Comparison of ENCODE assay signal across 10 cellular contexts in the genomic region with DNA sequence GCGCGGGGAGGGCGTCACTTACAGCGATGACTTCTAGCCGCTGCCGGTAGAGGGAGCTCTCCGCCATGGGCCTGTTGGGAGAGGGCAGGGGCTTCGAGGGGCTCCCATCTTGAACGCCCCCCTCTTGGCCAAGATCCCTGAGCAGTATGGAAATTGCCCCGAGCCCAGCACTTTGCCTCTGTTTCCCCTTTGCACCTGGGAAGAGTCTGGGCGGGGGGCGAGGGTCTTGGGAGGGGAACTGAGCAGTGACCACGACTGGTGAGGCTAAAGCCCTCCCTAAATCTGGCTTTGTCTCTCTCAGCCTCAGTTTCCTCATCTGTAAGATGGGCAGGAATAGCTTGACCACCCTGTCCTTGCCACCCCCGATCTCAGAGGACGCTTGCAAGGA. TPM values are rescaled to one million over a fixed set of nuclear protein-coding genes. Genes with fewer than 3 reads are reported as not detected.
DNase-seq lines count a peak whose midpoint lies in the region; ATAC-seq, FAIRE-seq and TF ChIP-seq lines count a peak whose summit lies in the region.
"Had no signal": no experiment of that assay in that cellular context is flagged by ENCODE, and none has a peak within 500 bp of the region (broad histone marks: within the 10 kb centered on the region; RNA-seq: fewer than 3 reads in every experiment).

No MANE protein-coding gene starts in this region.

- H3K9me3 Mint-ChIP-seq in activated CD4-positive, alpha-beta T cell treated with anti-CD3 and anti-CD28 coated beads for 36 hours (ENCODE audit: low read depth) = no peaks in the 10 kb centered on the region

- TF ChIP-seq RAD21 in H1 (IDR thresholded peaks at IDR 0.05 in 1 of 2, conservative IDR thresholded peaks at IDR 0.05 in 1 of 2; ENCODE audit: low read depth in 2 of 2, low read length in 2 of 2) = peak; percentile 50 to 52; a peak in 3 of 4 replicates

- H3K9me3 ChIP-seq in H1 (ENCODE audit: insufficient read depth in 2 of 2, low read depth in 1 of 2, low read length in 1 of 2) = no peaks in the 10 kb centered on the region

- no peaks in the 10 kb centered on the region for H3K79me1 ChIP-seq in H1 (ENCODE audit: low read depth, low read length)

- no peak overlapping the region for H2AFZ ChIP-seq in H1 (ENCODE audit: low read length)

- H3K27me3 Mint-ChIP-seq in activated CD4-positive, alpha-beta T cell treated with anti-CD3 and anti-CD28 coated beads for 36 hours = peaks cover 31% of the 10 kb centered on the region

- FAIRE-seq in H1 (lab: Jason Lieb, UNC) = no peak

- H3K4me2 ChIP-seq in H1 (ENCODE audit: insufficient read depth in 1 of 2, low read depth in 2 of 2, low read length in 2 of 2) = peak overlapping the region; percentile 61 to 77; a peak in 2 of 4 replicates

- CTCF ChIA-PET in activated CD4-positive, alpha-beta T cell treated with anti-CD3 and anti-CD28 coated beads for 36 hours (lab: Charles Lee) = interaction anchor here (0.5 to 4.8 kb wide), 25 partner anchors 8 to 878 kb away, joined by 3 to 49 read pairs (median 4); partner anchors contain the start of genes ASF1B, IL27RA and MISP3
- CTCF ChIA-PET in H1 (lab: Charles Lee; ENCODE audit: partially characterized antibody) = interaction anchor here (0.6 to 7.3 kb wide), 45 partner anchors 11 to 616 kb away, joined by 3 to 103 read pairs (median 4); partner anchors contain the start of genes ASF1B, C19orf67, IL27RA and MISP3

- POLR2A ChIA-PET in activated CD4-positive, alpha-beta T cell treated with anti-CD3 and anti-CD28 coated beads for 36 hours (lab: Charles Lee) = interaction anchor here (0.7 to 1.0 kb wide), 2 partner anchors 10 to 171 kb away, joined by 3 read pairs; no protein-coding TSS in a partner anchor
- POLR2A ChIA-PET in H1 (lab: Charles Lee; ENCODE audit: partially characterized antibody) = interaction anchor here (0.9 kb wide), 2 partner anchors 27 to 96 kb away, joined by 3 to 4 read pairs; partner anchors contain the start of gene IL27RA

- H3K4me1 Mint-ChIP-seq in activated CD4-positive, alpha-beta T cell treated with anti-CD3 and anti-CD28 coated beads for 36 hours = peaks cover 16% of the 10 kb centered on the region

- H4K8ac ChIP-seq in H1 (ENCODE audit: extremely low read depth, insufficient read depth, low read length) = no peak overlapping the region

- peak; percentile 59 for ATAC-seq in activated CD4-positive, alpha-beta T cell treated with anti-CD3 and anti-CD28 coated beads for 36 hours
- no peak for ATAC-seq in HG03175 (IDR thresholded peaks at IDR 0.05; ENCODE audit: unreplicated experiment)
- ATAC-seq in HG02870 (IDR thresholded peaks at IDR 0.05; ENCODE audit: unreplicated experiment) = no peak

- H4K5ac ChIP-seq in H1 (ENCODE audit: insufficient read length, low read depth, low read length) = no peak overlapping the region

- no peak overlapping the region for H3K23ac ChIP-seq in H1 (ENCODE audit: insufficient read length)

- peaks cover 0 to 10% (median 3%) of the 10 kb centered on the region in 4 experiments; a peak in 4 of 7 replicates for H3K4me1 ChIP-seq in H1 (replicated peaks in 1 of 4; ENCODE audit: control insufficient read depth in 3 of 4, insufficient read depth in 4 of 4, low read length in 3 of 4)

- H2BK5ac ChIP-seq in H1 (ENCODE audit: low read depth, low read length) = no peak overlapping the region

- TF ChIP-seq CTCF in GM20000 (IDR thresholded peaks at IDR 0.05; ENCODE audit: extremely low read depth, missing control alignments) = peak; percentile 73
- TF ChIP-seq CTCF in H1 (IDR thresholded peaks at IDR 0.05; ENCODE audit: control extremely low read depth in 1 of 3, insufficient read depth in 1 of 3, low read depth in 1 of 3, low read length in 3 of 3) = peak; percentile 74 to 96 (median 83)

- no peak overlapping the region for H2BK12ac ChIP-seq in H1 (ENCODE audit: low read depth, low read length)

- H3K27me3 ChIP-seq in H1 (replicated peaks in 1 of 4; ENCODE audit: control insufficient read depth in 3 of 4, extremely low read depth in 1 of 4, insufficient read depth in 3 of 4, low read length in 3 of 4) = peaks cover 5 to 19% (median 14%) of the 10 kb centered on the region in 4 experiments

- no peaks in the 10 kb centered on the region for H3K36me3 Mint-ChIP-seq in activated CD4-positive, alpha-beta T cell treated with anti-CD3 and anti-CD28 coated beads for 36 hours (ENCODE audit: low read depth)

- H4K20me1 ChIP-seq in H1 (replicated peaks in 1 of 2; ENCODE audit: control insufficient read depth in 1 of 2, insufficient read depth in 2 of 2, low read length in 2 of 2) = peaks cover 0 to 2% of the 10 kb centered on the region in 2 experiments

- no peak overlapping the region for H2BK15ac ChIP-seq in H1 (ENCODE audit: low read length)

- no peak overlapping the region for H3K4ac ChIP-seq in H1 (replicated peaks; ENCODE audit: insufficient read length, low read depth, low read length)

- intact Hi-C loops in activated CD4-positive, alpha-beta T cell treated with anti-CD3 and anti-CD28 coated beads for 36 hours (cut with DNase I, micrococcal nuclease) = loop anchor here in 1 of 2 experiments (5.0 kb wide), 1 partner anchor 177 kb away; no protein-coding TSS in a partner anchor

- no peak overlapping the region for H3K14ac ChIP-seq in H1 (ENCODE audit: insufficient read length)

- no peak overlapping the region for H3K27ac ChIP-seq in H1 (ENCODE audit: low read depth, low read length)

- no peak overlapping the region for H3K18ac ChIP-seq in H1 (ENCODE audit: extremely low read depth, low read length)

- H3K9ac ChIP-seq in H1 (replicated peaks in 1 of 4; ENCODE audit: extremely low read depth in 1 of 4, low read depth in 3 of 4, low read length in 3 of 4) = no peak overlapping the region

- no peaks in the 10 kb centered on the region for H3K36me3 ChIP-seq in H1 (ENCODE audit: control insufficient read depth in 2 of 4, insufficient read depth in 4 of 4, low read length in 3 of 4)

- peaks cover 12% of the 10 kb centered on the region; the same call in 1 of the 2 replicates for H3K23me2 ChIP-seq in H1 (ENCODE audit: low read depth, low read length)

- H3K27ac Mint-ChIP-seq in activated CD4-positive, alpha-beta T cell treated with anti-CD3 and anti-CD28 coated beads for 36 hours = no peak overlapping the region

- no peak overlapping the region for H2BK20ac ChIP-seq in H1 (ENCODE audit: low read length)

- no peak overlapping the region for H3K4me3 ChIP-seq in H1 (ENCODE audit: extremely low read depth in 1 of 4, insufficient read depth in 2 of 4, low read depth in 3 of 4, low read length in 4 of 4)

- TF ChIP-seq POLR2A in H1 (IDR thresholded peaks at IDR 0.05; ENCODE audit: control extremely low read depth in 1 of 2, low read depth in 2 of 2, low read length in 2 of 2) = no peak

- H3K79me2 ChIP-seq in H1 (ENCODE audit: control insufficient read depth in 1 of 2, insufficient read depth in 2 of 2, low read length in 2 of 2) = no peaks in the 10 kb centered on the region

- 16% methylated on average over 15 of the region's 15 CpGs; no CpG with 5 or more reads in 1 of the 2 experiments for WGBS in H1 (ENCODE audit: extremely low coverage in 1 of 2, insufficient coverage in 1 of 2, insufficient read length in 1 of 2, insufficient replicate concordance in 2 of 2, low coverage in 1 of 2, low lambda C conversion rate in 2 of 2, missing lambda C conversion rate in 1 of 2), 2 experiments

- no peak overlapping the region for H2BK120ac ChIP-seq in H1 (replicated peaks; ENCODE audit: low read depth, low read length)

- no peak overlapping the region for H3K56ac ChIP-seq in H1 (replicated peaks; ENCODE audit: insufficient read length, low read depth, low read length)

- peak; percentile 86 for DNase-seq in GM20000 (ENCODE audit: low spot score)
- DNase-seq in activated CD4-positive, alpha-beta T cell treated with anti-CD3 and anti-CD28 coated beads for 36 hours = peak; percentile 77
- peak in 1 of 2 experiments; percentile 93 for DNase-seq in H1 (ENCODE audit: low read depth in 1 of 2, low spot score in 2 of 2)
- peak; percentile 51 for DNase-seq in stimulated activated CD4-positive, alpha-beta T cell treated with anti-CD3 and anti-CD28 coated beads, Interleukin-12 subunit alpha, Interleukin-12 subunit beta, amount 100 ng/mL, for 4 hours
- no peak for DNase-seq in DMS79 treated with DMSO at 0.1 percent for 48 hours (lab: John Stamatoyannopoulos, UW)
- no peak for DNase-seq in inferior parietal cortex (ENCODE audit: extremely low spot score)

- H2AK5ac ChIP-seq in H1 (ENCODE audit: low read depth, low read length) = no peak overlapping the region

- no peak for TF ChIP-seq EP300 in H1 (IDR thresholded peaks at IDR 0.05; ENCODE audit: borderline replicate concordance in 1 of 2, low read depth in 2 of 2, low read length in 2 of 2)

- no peak overlapping the region for H4K91ac ChIP-seq in H1 (replicated peaks; ENCODE audit: insufficient read length, low read length)

- peak overlapping the region; percentile 50 for H3K4me3 Mint-ChIP-seq in activated CD4-positive, alpha-beta T cell treated with anti-CD3 and anti-CD28 coated beads for 36 hours

RNA-seq across cellular contexts. Expression of gene PALM3, which starts 2.8 kb away (rescaled TPM):
- under 1 TPM in 1 of 2 experiments, not detected in 1; 0.16 TPM for total RNA-seq in activated CD4-positive, alpha-beta T cell treated with anti-CD3 and anti-CD28 coated beads for 36 hours
- 31.3 and 33.1 TPM in 2 replicates for total RNA-seq in H1 (2021; fragmentation: NEBNext Ultra II Directional; extraction: Animal tissue kit (Norgen Biotek cat#: 25700))
- 5.8 and 12.1 TPM in 2 replicates for polyA plus RNA-seq in H1 (2011; rRNA removed)
- 21.0 TPM for polyA plus RNA-seq in H1 (2011; cell fraction: cytosol; rRNA removed)
- polyA plus RNA-seq in H1 (2011; cell fraction: nucleus; rRNA removed) = 11.7 TPM
- 26.0 to 38.6 TPM (median 32.7 TPM) in 4 replicates for polyA plus RNA-seq in H1 (2012, experiment 1 of 2)
- 10.6 TPM for polyA plus RNA-seq in H1 (2012, experiment 2 of 2)
- 18.2 TPM for polyA plus RNA-seq in H1 (2013, experiment 1 of 2)
- polyA plus RNA-seq in H1 (2013, experiment 2 of 2) = 18.3 TPM
- polyA minus RNA-seq in H1 (2011; rRNA and poly(A)+ RNA removed) = 3.2 and 3.3 TPM in 2 replicates
- 6.1 TPM for polyA minus RNA-seq in H1 (2011; cell fraction: cytosol; rRNA and poly(A)+ RNA removed)
- polyA minus RNA-seq in H1 (2011; cell fraction: nucleus; rRNA and poly(A)+ RNA removed) = 4.0 TPM

RNA-seq across cellular contexts. Expression of gene MISP3, which starts 13.5 kb away (rescaled TPM):
- total RNA-seq in activated CD4-positive, alpha-beta T cell treated with anti-CD3 and anti-CD28 coated beads for 36 hours = 1 to 10 TPM; 1.1 to 1.6 TPM
- total RNA-seq in H1 (2021; fragmentation: NEBNext Ultra II Directional; extraction: Animal tissue kit (Norgen Biotek cat#: 25700)) = 0.92 and 1.4 TPM in 2 replicates
- polyA plus RNA-seq in H1 (2011; rRNA removed) = 0.74 and 0.96 TPM in 2 replicates
- 1.3 TPM for polyA plus RNA-seq in H1 (2011; cell fraction: cytosol; rRNA removed)
- 2.1 TPM for polyA plus RNA-seq in H1 (2011; cell fraction: nucleus; rRNA removed)
- 1.2 to 2.2 TPM (median 1.6 TPM) in 4 replicates for polyA plus RNA-seq in H1 (2012, experiment 1 of 2)
- polyA plus RNA-seq in H1 (2012, experiment 2 of 2) = 0.89 TPM
- polyA plus RNA-seq in H1 (2013, experiment 1 of 2) = 1.3 TPM
- polyA plus RNA-seq in H1 (2013, experiment 2 of 2) = 1.2 TPM
- polyA minus RNA-seq in H1 (2011; rRNA and poly(A)+ RNA removed) = 0.10 and 0.16 TPM in 2 replicates
- not detected for polyA minus RNA-seq in H1 (2011; cell fraction: cytosol; rRNA and poly(A)+ RNA removed)
- polyA minus RNA-seq in H1 (2011; cell fraction: nucleus; rRNA and poly(A)+ RNA removed) = 0.80 TPM

RNA-seq across cellular contexts. Expression of gene C19orf67, which starts 26.5 kb away (rescaled TPM):
- under 1 TPM; 0.21 to 0.39 TPM for total RNA-seq in activated CD4-positive, alpha-beta T cell treated with anti-CD3 and anti-CD28 coated beads for 36 hours
- 0.52 TPM in 1 of 2 replicates, not detected in the other for total RNA-seq in H1 (2021; fragmentation: NEBNext Ultra II Directional; extraction: Animal tissue kit (Norgen Biotek cat#: 25700))
- 0.12 and 0.25 TPM in 2 replicates for polyA plus RNA-seq in H1 (2011; rRNA removed)
- polyA plus RNA-seq in H1 (2011; cell fraction: cytosol; rRNA removed) = 0.23 TPM
- polyA plus RNA-seq in H1 (2011; cell fraction: nucleus; rRNA removed) = 0.37 TPM
- polyA plus RNA-seq in H1 (2012, experiment 1 of 2) = not detected in 4 replicates
- 0.46 TPM for polyA plus RNA-seq in H1 (2012, experiment 2 of 2)
- 0.04 TPM for polyA plus RNA-seq in H1 (2013, experiment 1 of 2)
- polyA plus RNA-seq in H1 (2013, experiment 2 of 2) = 0.11 TPM
- 0.19 and 0.37 TPM in 2 replicates for polyA minus RNA-seq in H1 (2011; rRNA and poly(A)+ RNA removed)
- polyA minus RNA-seq in H1 (2011; cell fraction: cytosol; rRNA and poly(A)+ RNA removed) = not detected
- not detected for polyA minus RNA-seq in H1 (2011; cell fraction: nucleus; rRNA and poly(A)+ RNA removed)
- total RNA-seq: mononuclear cell, RPMI7951 had no signal

RNA-seq across cellular contexts. Expression of gene IL27RA, which starts 27.5 kb away (rescaled TPM):
- 10 to 100 TPM; 49.8 to 52.0 TPM for total RNA-seq in activated CD4-positive, alpha-beta T cell treated with anti-CD3 and anti-CD28 coated beads for 36 hours
- total RNA-seq in H1 (2021; fragmentation: NEBNext Ultra II Directional; extraction: Animal tissue kit (Norgen Biotek cat#: 25700)) = 14.7 and 15.1 TPM in 2 replicates
- 9.9 and 10.8 TPM in 2 replicates for polyA plus RNA-seq in H1 (2011; rRNA removed)
- polyA plus RNA-seq in H1 (2011; cell fraction: cytosol; rRNA removed) = 10.1 TPM
- polyA plus RNA-seq in H1 (2011; cell fraction: nucleus; rRNA removed) = 10.7 TPM
- polyA plus RNA-seq in H1 (2012, experiment 1 of 2) = 10.1 to 14.2 TPM (median 12.6 TPM) in 4 replicates
- 12.9 TPM for polyA plus RNA-seq in H1 (2012, experiment 2 of 2)
- 24.7 TPM for polyA plus RNA-seq in H1 (2013, experiment 1 of 2)
- polyA plus RNA-seq in H1 (2013, experiment 2 of 2) = 24.8 TPM
- 5.9 TPM in 2 replicates for polyA minus RNA-seq in H1 (2011; rRNA and poly(A)+ RNA removed)
- 8.6 TPM for polyA minus RNA-seq in H1 (2011; cell fraction: cytosol; rRNA and poly(A)+ RNA removed)
- polyA minus RNA-seq in H1 (2011; cell fraction: nucleus; rRNA and poly(A)+ RNA removed) = 3.5 TPM

RNA-seq across cellular contexts. Expression of gene RLN3, which starts 31.1 kb away (rescaled TPM):
- total RNA-seq in activated CD4-positive, alpha-beta T cell treated with anti-CD3 and anti-CD28 coated beads for 36 hours = not detected
- not detected in 2 replicates for total RNA-seq in H1 (2021; fragmentation: NEBNext Ultra II Directional; extraction: Animal tissue kit (Norgen Biotek cat#: 25700))
- polyA plus RNA-seq in H1 (2011; rRNA removed) = not detected in 2 replicates
- not detected for polyA plus RNA-seq in H1 (2011; cell fraction: cytosol; rRNA removed)
- not detected for polyA plus RNA-seq in H1 (2011; cell fraction: nucleus; rRNA removed)
- not detected in 4 replicates for polyA plus RNA-seq in H1 (2012, experiment 1 of 2)
- polyA plus RNA-seq in H1 (2012, experiment 2 of 2) = not detected
- not detected for polyA plus RNA-seq in H1 (2013, experiment 1 of 2)
- polyA plus RNA-seq in H1 (2013, experiment 2 of 2) = not detected
- polyA minus RNA-seq in H1 (2011; rRNA and poly(A)+ RNA removed) = not detected in 2 replicates
- not detected for polyA minus RNA-seq in H1 (2011; cell fraction: cytosol; rRNA and poly(A)+ RNA removed)
- polyA minus RNA-seq in H1 (2011; cell fraction: nucleus; rRNA and poly(A)+ RNA removed) = not detected
- total RNA-seq: mononuclear cell, RPMI7951 had no signal

Comparison
In these comparisons a context has a peak if more than half of its experiments do, and no peak if none do; other contexts are left out.
1. DNase-seq: peak in GM20000 (single experiment), activated CD4-positive, alpha-beta T cell treated with anti-CD3 and anti-CD28 coated beads for 36 hours (single experiment) and stimulated activated CD4-positive, alpha-beta T cell treated with anti-CD3 and anti-CD28 coated beads, Interleukin-12 subunit alpha, Interleukin-12 subunit beta, amount 100 ng/mL, for 4 hours (single experiment); none in DMS79 treated with DMSO at 0.1 percent for 48 hours (single experiment) and inferior parietal cortex (single experiment).
2. RNA of gene PALM3, which starts 2.8 kb away (total RNA-seq): 31.3 to 33.1 TPM in H1; 0.16 TPM in activated CD4-positive, alpha-beta T cell treated with anti-CD3 and anti-CD28 coated beads for 36 hours; every median in the first group is over 10 times any median in the second.